7 cellular contexts compared by ENCODE assay signal in genomic region chr7:138616085-138616484, GRCh38.
"Had no signal": no experiment of that assay in that cellular context is flagged by ENCODE, and none has a peak within 500 bp of the region (broad histone marks: within the 10 kb centered on the region; RNA-seq: fewer than 3 reads in every experiment).

No MANE protein-coding gene starts in this region.

- ATAC-seq: GM12878 had no signal

- H3K4me3 ChIP-seq: GM12878 had no signal

- FAIRE-seq: G401.6, GM12878, GM12891, GM12892, GM18507 had no signal

- DNase-seq: GDM1, GF-D8 had no signal
